ENCODE assay signal across 1 cellular context in the genomic region with DNA sequence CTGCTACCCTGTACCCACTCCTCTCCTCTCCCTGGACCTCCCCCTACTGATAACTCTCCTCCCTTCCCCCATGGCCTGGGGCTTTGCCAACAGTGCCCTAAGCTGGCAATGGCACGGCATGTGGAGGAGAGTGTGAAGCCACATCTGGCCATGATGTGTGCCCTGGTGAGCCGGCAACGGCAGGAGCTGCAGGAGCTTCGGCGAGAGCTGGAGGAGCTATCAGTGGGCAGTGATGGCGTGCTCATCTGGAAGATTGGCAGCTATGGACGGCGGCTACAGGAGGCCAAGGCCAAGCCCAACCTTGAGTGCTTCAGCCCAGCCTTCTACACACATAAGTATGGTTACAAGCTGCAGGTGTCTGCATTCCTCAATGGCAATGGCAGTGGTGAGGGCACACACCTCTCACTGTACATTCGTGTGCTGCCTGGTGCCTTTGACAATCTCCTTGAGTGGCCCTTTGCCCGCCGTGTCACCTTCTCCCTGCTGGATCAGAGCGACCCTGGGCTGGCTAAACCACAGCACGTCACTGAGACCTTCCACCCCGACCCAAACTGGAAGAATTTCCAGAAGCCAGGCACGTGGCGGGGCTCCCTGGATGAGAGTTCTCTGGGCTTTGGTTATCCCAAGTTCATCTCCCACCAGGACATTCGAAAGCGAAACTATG.
TF ChIP-seq lines count a peak whose summit lies in the region.

No MANE protein-coding gene starts in this region.

TF ChIP-seq in endothelial cell of umbilical vein, 7 proteins besides CTCF, POLR2A, EP300 and RAD21:
- TF ChIP-seq, protein P1, sequence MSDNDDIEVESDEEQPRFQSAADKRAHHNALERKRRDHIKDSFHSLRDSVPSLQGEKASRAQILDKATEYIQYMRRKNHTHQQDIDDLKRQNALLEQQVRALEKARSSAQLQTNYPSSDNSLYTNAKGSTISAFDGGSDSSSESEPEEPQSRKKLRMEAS (IDR thresholded peaks at IDR 0.05; ENCODE audit: insufficient read depth, insufficient read length), result no peak
- TF ChIP-seq POLR2AphosphoS5 (IDR thresholded peaks at IDR 0.05; ENCODE audit: insufficient read depth, low read depth, low read length), result no peak
- TF ChIP-seq EZH2 (IDR thresholded peaks at IDR 0.05; ENCODE audit: borderline replicate concordance, low read depth, low read length, severe bottlenecking), result no peak
- TF ChIP-seq JUN (IDR thresholded peaks at IDR 0.05; ENCODE audit: borderline replicate concordance, insufficient read depth, insufficient read length, low read depth), result no peak
- TF ChIP-seq MYC (IDR thresholded peaks at IDR 0.05; ENCODE audit: low read depth, low read length), result no peak
- no peak for TF ChIP-seq GATA2 (IDR thresholded peaks at IDR 0.05; ENCODE audit: insufficient read depth, insufficient read length, low read depth, low read length)
- no peak for TF ChIP-seq FOS (IDR thresholded peaks at IDR 0.05; ENCODE audit: borderline replicate concordance, insufficient read depth, low read length)
